ENCODE assay signal across 9 cellular contexts in genomic region chr11:128508785-128509518, GRCh38.
A peak's percentile ranks its signal among the peaks of the same experiment; 100 is the strongest.
DNase-seq lines count a peak whose midpoint lies in the region; ATAC-seq lines count a peak whose summit lies in the region.
"Had no signal": no experiment of that assay in that cellular context is flagged by ENCODE, and none has a peak within 500 bp of the region (broad histone marks: within the 10 kb centered on the region; RNA-seq: fewer than 3 reads in every experiment).

No MANE protein-coding gene starts in this region.

- peaks cover 94% of the 10 kb centered on the region for H3K4me1 Mint-ChIP-seq in T-helper 2 cell treated with Interferon-gamma antibody and Interleukin-4, amounts not matched to agents 5 μg/mL and 100 μg/mL, for 36 hours (ENCODE audit: low read depth)

- peak overlapping the region; percentile 61 for H3K9ac ChIP-seq in skeletal muscle satellite cell (ENCODE audit: low read depth, low read length)

- H3K4me1 ChIP-seq in skeletal muscle satellite cell (ENCODE audit: control insufficient read depth, insufficient read depth, low read length), result peaks cover 92% of the 10 kb centered on the region

- peak overlapping the region; percentile 93 for H3K27ac ChIP-seq in epithelial cell of prostate
- H3K27ac ChIP-seq: neutrophil had no signal

- no peak for DNase-seq in T-helper 2 cell treated with Interferon-gamma antibody and Interleukin-4, amounts not matched to agents 5 μg/mL and 100 μg/mL, for 36 hours (ENCODE audit: low spot score)
- DNase-seq in T-helper 2 cell, result no peak
- peak; percentile 69 for DNase-seq in RPMI7951 (ENCODE audit: low read depth)
- no peak for DNase-seq in epithelial cell of prostate (ENCODE audit: low read depth, low spot score)
- DNase-seq in SIG-M5 treated with dmso at 0.1 percent for 504 hours (lab: John Stamatoyannopoulos, UW; ENCODE audit: unreplicated experiment), result no peak
- no peak for DNase-seq in cerebellar nuclear complex (lab: John Stamatoyannopoulos, UW)

- H3K36me3 ChIP-seq in skeletal muscle satellite cell (ENCODE audit: insufficient read depth, low read length), result peaks cover 39% of the 10 kb centered on the region

- no peak overlapping the region for H3K4me3 ChIP-seq in skeletal muscle satellite cell (ENCODE audit: low read length)

- peak overlapping the region; percentile 66 for H3K4me2 ChIP-seq in skeletal muscle satellite cell (ENCODE audit: low read length)

- H3K4me3 Mint-ChIP-seq in T-helper 2 cell treated with Interferon-gamma antibody and Interleukin-4, amounts not matched to agents 5 μg/mL and 100 μg/mL, for 36 hours, result peak overlapping the region; percentile 98

- no peaks in the 10 kb centered on the region for H3K27me3 ChIP-seq in skeletal muscle satellite cell (ENCODE audit: control insufficient read depth, insufficient read depth, low read length)
- H3K27me3 ChIP-seq: neutrophil had no signal

- H3K36me3 Mint-ChIP-seq in T-helper 2 cell treated with Interferon-gamma antibody and Interleukin-4, amounts not matched to agents 5 μg/mL and 100 μg/mL, for 36 hours (ENCODE audit: low read depth), result peaks cover 84% of the 10 kb centered on the region

- ATAC-seq in GM19395 (IDR thresholded peaks at IDR 0.05; ENCODE audit: unreplicated experiment), result no peak

- H3K27me3 Mint-ChIP-seq in T-helper 2 cell treated with Interferon-gamma antibody and Interleukin-4, amounts not matched to agents 5 μg/mL and 100 μg/mL, for 36 hours (ENCODE audit: low read depth), result no peaks in the 10 kb centered on the region

- H3K9me3 ChIP-seq in skeletal muscle satellite cell (replicated peaks; ENCODE audit: low read length), result no peaks in the 10 kb centered on the region
- H3K9me3 ChIP-seq: neutrophil had no signal

- no peaks in the 10 kb centered on the region for H3K9me3 Mint-ChIP-seq in T-helper 2 cell treated with Interferon-gamma antibody and Interleukin-4, amounts not matched to agents 5 μg/mL and 100 μg/mL, for 36 hours

- H3K27ac Mint-ChIP-seq in T-helper 2 cell treated with Interferon-gamma antibody and Interleukin-4, amounts not matched to agents 5 μg/mL and 100 μg/mL, for 36 hours, result peak overlapping the region; percentile 82
